In the genomic region with DNA sequence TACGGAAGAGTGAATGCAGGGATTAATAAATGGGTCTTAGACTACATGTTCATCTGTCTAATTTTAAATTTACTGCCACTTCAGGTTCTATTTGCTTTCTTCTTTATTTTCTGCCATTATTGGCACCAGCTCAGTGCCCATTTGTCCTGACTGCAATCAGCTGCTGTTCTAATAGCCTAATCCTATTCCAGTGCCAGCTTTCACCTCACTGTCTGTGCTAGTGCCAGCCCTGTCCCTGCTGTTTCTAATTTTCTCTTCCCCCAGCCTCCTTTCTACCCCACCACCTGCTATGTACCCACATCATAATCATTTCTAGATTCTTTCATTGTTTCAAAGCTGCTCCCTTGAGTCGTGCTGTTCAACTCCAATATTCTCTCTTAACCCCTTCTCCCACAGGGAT, we compare ENCODE assay signal across 23 cellular contexts.
DNase-seq lines count a peak whose midpoint lies in the region; ATAC-seq and TF ChIP-seq lines count a peak whose summit lies in the region.
"Had no signal": no experiment of that assay in that cellular context is flagged by ENCODE, and none has a peak within 500 bp of the region (broad histone marks: within the 10 kb centered on the region; RNA-seq: fewer than 3 reads in every experiment).

No MANE protein-coding gene starts in this region.

- intact Hi-C loops in Right ventricle myocardium superior (cut with DNase I): no loop called here
- intact Hi-C loops in activated CD8-positive, alpha-beta T cell treated with anti-CD3 and anti-CD28 coated beads for 36 hours (cut with micrococcal nuclease): no loop called here

- DNase-seq in DMS79 (lab: John Stamatoyannopoulos, UW): peak; percentile 14
- DNase-seq in NCI-H1105 treated with DMSO at 0.1 percent for 48 hours (lab: John Stamatoyannopoulos, UW): peak; percentile 84
- peak; percentile 65 to 89 for DNase-seq in NCI-H446 (lab: John Stamatoyannopoulos, UW)
- DNase-seq in Right ventricle myocardium superior: no peak
- DNase-seq in ACHN: no peak
- no peak for DNase-seq in central memory CD4-positive, alpha-beta T cell
- DNase-seq in activated CD8-positive, alpha-beta T cell treated with anti-CD3 and anti-CD28 coated beads for 36 hours: no peak
- DNase-seq in stimulated activated CD8-positive, alpha-beta memory T cell treated with anti-CD3 and anti-CD28 coated beads, Interleukin-4, amount 100 ng/mL, for 48 hours: no peak
- DNase-seq: activated CD4-positive, alpha-beta T cell treated with anti-CD3 and anti-CD28 coated beads for 36 hours; activated naive CD4-positive, alpha-beta T cell treated with anti-CD3 and anti-CD28 coated beads, Interleukin-2, amount 10 ng/mL, durations not matched to agents 7 days and 5 days; amniotic stem cell; endodermal cell; gastrocnemius medialis; HCEC 1CT; islet precursor cell; lower lobe of right lung; mucosa of descending colon; NCI-H1048; stimulated activated CD4-positive, alpha-beta T cell treated with anti-CD3 and anti-CD28 coated beads, Interleukin-4, amount 100 ng/mL, for 24 hours; stimulated activated naive CD8-positive, alpha-beta T cell treated with anti-CD3 and anti-CD28 coated beads, Interleukin-15, Interleukin-2, amounts not matched to agents 100 U/mL and 50 U/mL, for 24 hours; T-helper 2 cell had no signal

- peak; percentile 84 for ATAC-seq in Right ventricle myocardium superior (ENCODE audit: poor library complexity)
- no peak for ATAC-seq in activated CD8-positive, alpha-beta T cell treated with anti-CD3 and anti-CD28 coated beads for 36 hours
- ATAC-seq: activated CD4-positive, alpha-beta T cell treated with anti-CD3 and anti-CD28 coated beads for 36 hours; gastrocnemius medialis; lower lobe of right lung; mucosa of descending colon; SK-N-SH treated with all-trans-retinoic acid at 6 μM for 48 hours; stimulated activated naive CD8-positive, alpha-beta T cell treated with anti-CD3 and anti-CD28 coated beads, Interleukin-15, Interleukin-2, amounts not matched to agents 100 U/mL and 50 U/mL, for 24 hours had no signal

- CTCF ChIA-PET in activated CD8-positive, alpha-beta T cell treated with anti-CD3 and anti-CD28 coated beads for 36 hours (lab: Charles Lee): no interaction called here

- in situ Hi-C loops in ACHN (cut with HindIII; ENCODE audit: low pct_ligation_motif_present, low pct_unique_long_range_greater_than_20kb, low sequenced_read_pairs): no loop called here

- no peak for TF ChIP-seq CTCF in activated CD8-positive, alpha-beta T cell treated with anti-CD3 and anti-CD28 coated beads for 36 hours (IDR thresholded peaks at IDR 0.05)

- H3K9me3 Mint-ChIP-seq in activated CD8-positive, alpha-beta T cell treated with anti-CD3 and anti-CD28 coated beads for 36 hours: no peaks in the 10 kb centered on the region
- H3K9me3 Mint-ChIP-seq: activated naive CD4-positive, alpha-beta T cell treated with anti-CD3 and anti-CD28 coated beads, Interleukin-2, amount 10 ng/mL, durations not matched to agents 7 days and 5 days had no signal

- peaks cover 13% of the 10 kb centered on the region for H3K27me3 Mint-ChIP-seq in activated CD8-positive, alpha-beta T cell treated with anti-CD3 and anti-CD28 coated beads for 36 hours
- H3K27me3 Mint-ChIP-seq: activated naive CD4-positive, alpha-beta T cell treated with anti-CD3 and anti-CD28 coated beads, Interleukin-2, amount 10 ng/mL, durations not matched to agents 7 days and 5 days had no signal

- no peaks in the 10 kb centered on the region for H3K4me1 Mint-ChIP-seq in activated CD8-positive, alpha-beta T cell treated with anti-CD3 and anti-CD28 coated beads for 36 hours (ENCODE audit: low read depth)
- H3K4me1 Mint-ChIP-seq: activated CD4-positive, alpha-beta T cell treated with anti-CD3 and anti-CD28 coated beads for 36 hours; activated naive CD4-positive, alpha-beta T cell treated with anti-CD3 and anti-CD28 coated beads, Interleukin-2, amount 10 ng/mL, durations not matched to agents 7 days and 5 days had no signal

- POLR2A ChIA-PET in activated CD8-positive, alpha-beta T cell treated with anti-CD3 and anti-CD28 coated beads for 36 hours (lab: Charles Lee): no interaction called here

- no peaks in the 10 kb centered on the region for H3K36me3 Mint-ChIP-seq in activated CD8-positive, alpha-beta T cell treated with anti-CD3 and anti-CD28 coated beads for 36 hours (ENCODE audit: low read depth)
- H3K36me3 Mint-ChIP-seq: activated naive CD4-positive, alpha-beta T cell treated with anti-CD3 and anti-CD28 coated beads, Interleukin-2, amount 10 ng/mL, durations not matched to agents 7 days and 5 days had no signal

- no peak overlapping the region for H3K27ac Mint-ChIP-seq in activated CD8-positive, alpha-beta T cell treated with anti-CD3 and anti-CD28 coated beads for 36 hours
- H3K27ac Mint-ChIP-seq: activated CD4-positive, alpha-beta T cell treated with anti-CD3 and anti-CD28 coated beads for 36 hours; activated naive CD4-positive, alpha-beta T cell treated with anti-CD3 and anti-CD28 coated beads, Interleukin-2, amount 10 ng/mL, durations not matched to agents 7 days and 5 days; endodermal cell; nephron had no signal

- H3K4me3 Mint-ChIP-seq in activated CD8-positive, alpha-beta T cell treated with anti-CD3 and anti-CD28 coated beads for 36 hours: no peak overlapping the region
- H3K4me3 Mint-ChIP-seq: activated CD4-positive, alpha-beta T cell treated with anti-CD3 and anti-CD28 coated beads for 36 hours; activated naive CD4-positive, alpha-beta T cell treated with anti-CD3 and anti-CD28 coated beads, Interleukin-2, amount 10 ng/mL, durations not matched to agents 7 days and 5 days; endodermal cell; nephron had no signal

Comparison
In these comparisons a context has a peak if more than half of its experiments do, and no peak if none do; other contexts are left out.
1. DNase-seq: peak in DMS79 (single experiment), NCI-H1105 treated with DMSO at 0.1 percent for 48 hours (single experiment) and NCI-H446 (2 of 2); none in Right ventricle myocardium superior (single experiment), ACHN (single experiment), central memory CD4-positive, alpha-beta T cell (single experiment), activated CD8-positive, alpha-beta T cell treated with anti-CD3 and anti-CD28 coated beads for 36 hours (single experiment) and stimulated activated CD8-positive, alpha-beta memory T cell treated with anti-CD3 and anti-CD28 coated beads, Interleukin-4, amount 100 ng/mL, for 48 hours (single experiment).